8 cellular contexts compared by ENCODE assay signal in the genomic region with DNA sequence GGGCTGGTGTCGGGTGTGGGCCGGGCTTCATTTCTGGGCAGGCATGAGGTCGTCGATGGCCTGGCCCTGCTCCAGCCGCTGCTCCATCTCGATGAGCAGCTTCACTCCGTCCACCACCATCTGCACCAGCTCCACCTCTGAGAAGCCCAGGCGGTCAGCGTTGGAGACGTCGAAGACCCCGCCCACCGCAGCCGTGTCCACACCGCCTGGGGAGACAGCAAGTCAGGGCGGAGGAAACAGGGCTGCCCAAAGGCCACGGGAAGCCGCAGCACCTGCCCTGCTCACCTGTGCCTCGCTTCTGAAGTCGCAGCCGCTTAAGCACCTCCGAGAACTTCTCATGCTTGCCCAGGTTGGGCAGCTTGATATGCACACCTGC. TPM values are rescaled to one million over a fixed set of nuclear protein-coding genes. Genes with fewer than 3 reads are reported as not detected.
DNase-seq lines count a peak whose midpoint lies in the region; ATAC-seq and TF ChIP-seq lines count a peak whose summit lies in the region.

No MANE protein-coding gene starts in this region.

- no peaks in the 10 kb centered on the region for H3K36me3 Mint-ChIP-seq in activated T-cell treated with anti-CD3 and anti-CD28 coated beads, Interleukin-2, amount 50 U/mL, for 24 hours (ENCODE audit: low read depth)

- no peak for TF ChIP-seq CTCF in adrenal gland (IDR thresholded peaks at IDR 0.05)
- TF ChIP-seq CTCF in lower lobe of right lung (IDR thresholded peaks at IDR 0.05) = no peak
- no peak for TF ChIP-seq CTCF in tibial nerve (IDR thresholded peaks at IDR 0.05)

- H3K9me3 ChIP-seq in adrenal gland (replicated peaks in 1 of 3) (no peaks in the 10 kb centered on the region), lower lobe of right lung (no peaks in the 10 kb centered on the region), tibial nerve (no peaks in the 10 kb centered on the region)

- H3K27me3 ChIP-seq in adrenal gland = no peaks in the 10 kb centered on the region
- peaks cover 5% of the 10 kb centered on the region for H3K27me3 ChIP-seq in lower lobe of right lung (ENCODE audit: low read depth)
- no peaks in the 10 kb centered on the region for H3K27me3 ChIP-seq in tibial nerve

- H3K36me3 ChIP-seq in adrenal gland (replicated peaks in 1 of 2) (no peaks in the 10 kb centered on the region), lower lobe of right lung (peaks cover 3% of the 10 kb centered on the region), tibial nerve (no peaks in the 10 kb centered on the region)

- peak overlapping the region; percentile 26 for H3K27ac Mint-ChIP-seq in activated T-cell treated with anti-CD3 and anti-CD28 coated beads, Interleukin-2, amount 50 U/mL, for 24 hours

- no peak for TF ChIP-seq EP300 in tibial nerve (IDR thresholded peaks at IDR 0.05)

- H3K4me3 Mint-ChIP-seq in activated T-cell treated with anti-CD3 and anti-CD28 coated beads, Interleukin-2, amount 50 U/mL, for 24 hours = peak overlapping the region; percentile 42

- TF ChIP-seq POLR2A in adrenal gland (IDR thresholded peaks at IDR 0.05) (no peak), tibial nerve (IDR thresholded peaks at IDR 0.05) (no peak)

- intact Hi-C loops in adrenal gland (cut with DNase I) (no loop called here), lower lobe of right lung (cut with DNase I) (no loop called here)

- 64 to 76% (median 70%) methylated on average over 10 to 22 of the region's 22 CpGs for WGBS in adrenal gland, 4 donors
- WGBS in tibial nerve, 2 donors = 52 to 68% methylated on average over 9 to 14 of the region's 22 CpGs

- ATAC-seq in lower lobe of right lung (no peak), GM21825 (IDR thresholded peaks at IDR 0.05; ENCODE audit: unreplicated experiment) (no peak)

- H3K27me3 Mint-ChIP-seq in activated T-cell treated with anti-CD3 and anti-CD28 coated beads, Interleukin-2, amount 50 U/mL, for 24 hours = peaks cover 26% of the 10 kb centered on the region

- H3K4me3 ChIP-seq in adrenal gland = no peak overlapping the region
- H3K4me3 ChIP-seq in lower lobe of right lung = peak overlapping the region; percentile 63
- no peak overlapping the region for H3K4me3 ChIP-seq in tibial nerve

- H3K4me1 ChIP-seq in adrenal gland (replicated peaks in 1 of 2) (peaks cover 24 to 47% of the 10 kb centered on the region in 2 donors), lower lobe of right lung (peaks cover 61% of the 10 kb centered on the region), tibial nerve (peaks cover 0 to 65% (median 41%) of the 10 kb centered on the region in 4 donors)

- no peak for DNase-seq in activated T-cell treated with anti-CD3 and anti-CD28 coated beads, Interleukin-2, amount 50 U/mL, for 24 hours
- no peak for DNase-seq in activated T-cell treated with anti-CD3 and anti-CD28 coated beads, Interleukin-2, amount 50 U/mL, for 48 hours
- peak in 5 of 7 donors; percentile 34 to 73 (median 53) for DNase-seq in adrenal gland
- DNase-seq in lower lobe of right lung = peak; percentile 51
- no peak for DNase-seq in tibial nerve (ENCODE audit: low spot score in 2 of 2)
- DNase-seq in effector CD4-positive, alpha-beta T cell = no peak
- no peak for DNase-seq in OCI-M2 (lab: John Stamatoyannopoulos, UW; ENCODE audit: unreplicated experiment)

- H3K9me3 Mint-ChIP-seq in activated T-cell treated with anti-CD3 and anti-CD28 coated beads, Interleukin-2, amount 50 U/mL, for 24 hours = no peaks in the 10 kb centered on the region

- peak overlapping the region in 3 of 5 donors; percentile 81 to 89 (median 82) for H3K27ac ChIP-seq in adrenal gland
- H3K27ac ChIP-seq in lower lobe of right lung = peak overlapping the region; percentile 82
- peak overlapping the region in 3 of 4 donors; percentile 69 to 90 (median 90) for H3K27ac ChIP-seq in tibial nerve

- peaks cover 11% of the 10 kb centered on the region for H3K4me1 Mint-ChIP-seq in activated T-cell treated with anti-CD3 and anti-CD28 coated beads, Interleukin-2, amount 50 U/mL, for 24 hours (ENCODE audit: low read depth)

RNA-seq across cellular contexts. Expression of a gene that starts 2.8 kb away (rescaled TPM):
- total RNA-seq in adrenal gland (100 to 1,000 TPM in 7 of 8 donors, 10 to 100 TPM in 1; 95.6 to 410 (median 198) TPM), lower lobe of right lung (115 TPM), tibial nerve (100 to 1,000 TPM in 3 of 4 donors, 10 to 100 TPM in 1; 75.6 to 249 (median 141) TPM)
- 100 to 1,000 TPM in 2 of 3 donors, 10 to 100 TPM in 1; 11.0 to 383 (median 303) TPM for polyA plus RNA-seq in adrenal gland

RNA-seq across cellular contexts. Expression of a gene that starts 9.2 kb away (rescaled TPM):
- 10 to 100 TPM in 7 of 8 donors, 1 to 10 TPM in 1; 9.7 to 18.1 (median 13.5) TPM for total RNA-seq in adrenal gland
- 10 to 100 TPM in 2 of 3 donors, 1 to 10 TPM in 1; 2.5 to 26.0 (median 17.1) TPM for polyA plus RNA-seq in adrenal gland
- 11.0 TPM for total RNA-seq in lower lobe of right lung
- 10 to 100 TPM; 17.9 to 32.4 (median 22.4) TPM for total RNA-seq in tibial nerve

RNA-seq across cellular contexts. Expression of a gene that starts 42.6 kb away (rescaled TPM):
- total RNA-seq in adrenal gland = 10 to 100 TPM; 17.8 to 33.5 (median 25.7) TPM
- 10 to 100 TPM in 1 of 3 donors, 1 to 10 TPM in 2; 5.2 to 28.4 (median 5.6) TPM for polyA plus RNA-seq in adrenal gland
- 29.8 TPM for total RNA-seq in lower lobe of right lung
- 10 to 100 TPM; 26.1 to 36.5 (median 31.7) TPM for total RNA-seq in tibial nerve

RNA-seq across cellular contexts. Expression of a gene that starts 42.9 kb away (rescaled TPM):
- total RNA-seq in adrenal gland (10 to 100 TPM in 7 of 8 donors, 1 to 10 TPM in 1; 4.9 to 39.2 (median 29.7) TPM), lower lobe of right lung (33.0 TPM), tibial nerve (10 to 100 TPM in 3 of 4 donors, 1 to 10 TPM in 1; 7.2 to 31.6 (median 12.3) TPM)
- 10 to 100 TPM; 29.7 to 59.6 (median 58.8) TPM for polyA plus RNA-seq in adrenal gland

Comparison
In these comparisons a context has a peak if more than half of its experiments do, and no peak if none do; other contexts are left out.
1. DNase-seq: peak in adrenal gland (5 of 7) and lower lobe of right lung (single experiment); none in activated T-cell treated with anti-CD3 and anti-CD28 coated beads, Interleukin-2, amount 50 U/mL, for 24 hours (single experiment), activated T-cell treated with anti-CD3 and anti-CD28 coated beads, Interleukin-2, amount 50 U/mL, for 48 hours (0 of 2), tibial nerve (0 of 2), effector CD4-positive, alpha-beta T cell (single experiment) and OCI-M2 (single experiment).
2. Peak in every context shown above with its lines, with median percentiles within 50 percentile points of each other: H3K27ac ChIP-seq.